Comparison of ENCODE assay signal across 9 cellular contexts in genomic region chr21:31343680-31344480, GRCh38. TPM values are rescaled to one million over a fixed set of nuclear protein-coding genes. Genes with fewer than 3 reads are reported as not detected.
DNase-seq lines count a peak whose midpoint lies in the region; ATAC-seq and TF ChIP-seq lines count a peak whose summit lies in the region.
"Had no signal": no experiment of that assay in that cellular context is flagged by ENCODE, and none has a peak within 500 bp of the region (broad histone marks: within the 10 kb centered on the region; RNA-seq: fewer than 3 reads in every experiment).

TSS of gene TIAM1 (minus strand) at chr21:31344261. CDS start at chr21:31266972, 77,289 bp downstream.

- H3K27ac ChIP-seq in neural cell (ENCODE audit: low read length), result no peak within 1 kb of the TSS

- no peaks in the 10 kb centered on the region for H3F3A ChIP-seq in neural cell (ENCODE audit: insufficient read depth, low read length, poor library complexity, severe bottlenecking)

- no peaks in the 10 kb centered on the region for H3K36me3 ChIP-seq in neural cell (ENCODE audit: insufficient read depth, low read length)

- peaks cover 3% of the 10 kb centered on the region for H3K9me3 ChIP-seq in neural cell (ENCODE audit: low read length)

- H3K9me3 Mint-ChIP-seq in activated T-cell treated with anti-CD3 and anti-CD28 coated beads, Interleukin-2, amount 50 U/mL, for 72 hours, result no peaks in the 10 kb centered on the region

- no peaks in the 10 kb centered on the region for H3K9me2 ChIP-seq in neural cell (ENCODE audit: insufficient read depth, low read length)

- H2AFZ ChIP-seq in neural cell (ENCODE audit: low read depth, low read length), result no peak within 1 kb of the TSS

- peak; percentile 33 to 48 for ATAC-seq in activated T-cell treated with anti-CD3 and anti-CD28 coated beads, Interleukin-2, amount 50 U/mL, for 72 hours (replicated peaks in 1 of 2)
- no peak for ATAC-seq in HG03025 (IDR thresholded peaks at IDR 0.05; ENCODE audit: low FRiP score, unreplicated experiment)
- no peak for ATAC-seq in GM21423 (IDR thresholded peaks at IDR 0.05; ENCODE audit: unreplicated experiment)
- ATAC-seq in HG02610 (IDR thresholded peaks at IDR 0.05; ENCODE audit: unreplicated experiment), result no peak
- ATAC-seq: K562 had no signal

- H3K4me1 Mint-ChIP-seq in activated T-cell treated with anti-CD3 and anti-CD28 coated beads, Interleukin-2, amount 50 U/mL, for 72 hours (ENCODE audit: low read depth), result peaks cover 75% of the 10 kb centered on the region

- TF ChIP-seq EP300 in neural cell (conservative IDR thresholded peaks at IDR 0.05; ENCODE audit: poor library complexity, severe bottlenecking), result no peak

- no peaks in the 10 kb centered on the region for H3K79me2 ChIP-seq in neural cell (replicated peaks; ENCODE audit: insufficient read depth, low read length)

- H3K27ac Mint-ChIP-seq in activated T-cell treated with anti-CD3 and anti-CD28 coated beads, Interleukin-2, amount 50 U/mL, for 72 hours, result peak within 1 kb of the TSS; percentile 87

- peaks cover 19% of the 10 kb centered on the region for H3K27me3 ChIP-seq in neural cell (ENCODE audit: insufficient read depth, low read depth, low read length)

- peak within 1 kb of the TSS; percentile 52 for H3K4me3 ChIP-seq in fibroblast of villous mesenchyme (ENCODE audit: low read depth, low read length)
- H3K4me3 ChIP-seq in neural cell (ENCODE audit: low read length), result peak within 1 kb of the TSS; percentile 70
- H3K4me3 ChIP-seq: K562 had no signal

- peak within 1 kb of the TSS; percentile 94 to 98 for H3K4me3 Mint-ChIP-seq in activated T-cell treated with anti-CD3 and anti-CD28 coated beads, Interleukin-2, amount 50 U/mL, for 72 hours

- DNase-seq in CD1c-positive myeloid dendritic cell (ENCODE audit: extremely low spot score) (peak; percentile 94), LHCN-M2 (ENCODE audit: low read depth) (peak; percentile 83), fibroblast of villous mesenchyme (ENCODE audit: low read depth) (peak; percentile 51)
- peak; percentile 29 to 43 for DNase-seq in activated T-cell treated with anti-CD3 and anti-CD28 coated beads, Interleukin-2, amount 50 U/mL, for 72 hours

- no peaks in the 10 kb centered on the region for H4K20me1 ChIP-seq in neural cell (ENCODE audit: insufficient read depth)

- no peak for TF ChIP-seq CTCF in fibroblast of villous mesenchyme (IDR thresholded peaks at IDR 0.05; ENCODE audit: insufficient read depth, low read depth, low read length)
- no peak for TF ChIP-seq CTCF in neural cell (IDR thresholded peaks at IDR 0.05; ENCODE audit: poor library complexity, severe bottlenecking)

- H3K27me3 Mint-ChIP-seq in activated T-cell treated with anti-CD3 and anti-CD28 coated beads, Interleukin-2, amount 50 U/mL, for 72 hours (ENCODE audit: low read depth), result no peaks in the 10 kb centered on the region

- no peak for TF ChIP-seq RAD21 in neural cell (conservative IDR thresholded peaks at IDR 0.05)

- peak within 1 kb of the TSS; percentile 65 for H3K4me2 ChIP-seq in neural cell (ENCODE audit: low read length)

- H3K36me3 Mint-ChIP-seq in activated T-cell treated with anti-CD3 and anti-CD28 coated beads, Interleukin-2, amount 50 U/mL, for 72 hours (ENCODE audit: insufficient read depth in 2 of 2), result peaks cover 3% of the 10 kb centered on the region in 2 donors

- H3K9ac ChIP-seq in neural cell (ENCODE audit: low read length), result peak within 1 kb of the TSS; percentile 48

TF ChIP-seq in neural cell, 6 proteins besides CTCF, POLR2A, EP300 and RAD21:
- TF ChIP-seq SMC3 (conservative IDR thresholded peaks at IDR 0.05; ENCODE audit: poor library complexity) (peak; percentile 16), EZH2 (IDR thresholded peaks at IDR 0.05; ENCODE audit: borderline replicate concordance, insufficient read depth, low read length, poor library complexity, severe bottlenecking) (no peak), TAF1 (IDR thresholded peaks at IDR 0.05; ENCODE audit: low read depth) (peak; percentile 32), MXI1 (conservative IDR thresholded peaks at IDR 0.05; ENCODE audit: poor library complexity, severe bottlenecking) (peak; percentile 67), POLR2AphosphoS5 (IDR thresholded peaks at IDR 0.05) (no peak), REST (IDR thresholded peaks at IDR 0.05; ENCODE audit: borderline replicate concordance) (no peak)

RNA-seq across cellular contexts. Expression of gene TIAM1, which starts in this region (rescaled TPM):
- total RNA-seq in LHCN-M2 (2014; rRNA removed) (11.6 and 18.1 TPM in 2 replicates), fibroblast of villous mesenchyme (0.32 and 0.43 TPM in 2 replicates)
- polyA plus RNA-seq in LHCN-M2 (2012), result 7.3 TPM
- total RNA-seq in activated T-cell treated with anti-CD3 and anti-CD28 coated beads, Interleukin-2, amount 50 U/mL, for 72 hours, result 10 to 100 TPM; 62.2 to 63.7 TPM
- 13.2 and 20.1 TPM in 2 replicates for polyA plus RNA-seq in neural cell
- polyA minus RNA-seq in neural cell, result 56.7 and 58.0 TPM in 2 replicates
- polyA plus RNA-seq: K562 had no signal

Comparison
In these comparisons a context has a peak if more than half of its experiments do, and no peak if none do; other contexts are left out.
1. Peak in DNase-seq and H3K4me3 ChIP-seq in fibroblast of villous mesenchyme; RNA of the gene not detected or under 1 TPM.
2. DNase-seq: peak in every context shown above with its lines; median percentile 94 in CD1c-positive myeloid dendritic cell; 83 in LHCN-M2; 51 in fibroblast of villous mesenchyme; 36 in activated T-cell treated with anti-CD3 and anti-CD28 coated beads, Interleukin-2, amount 50 U/mL, for 72 hours.
3. ATAC-seq: peak in activated T-cell treated with anti-CD3 and anti-CD28 coated beads, Interleukin-2, amount 50 U/mL, for 72 hours (2 of 2); none in HG03025 (single experiment), GM21423 (single experiment) and HG02610 (single experiment).